ENCODE assay signal across 27 cellular contexts in the genomic region with DNA sequence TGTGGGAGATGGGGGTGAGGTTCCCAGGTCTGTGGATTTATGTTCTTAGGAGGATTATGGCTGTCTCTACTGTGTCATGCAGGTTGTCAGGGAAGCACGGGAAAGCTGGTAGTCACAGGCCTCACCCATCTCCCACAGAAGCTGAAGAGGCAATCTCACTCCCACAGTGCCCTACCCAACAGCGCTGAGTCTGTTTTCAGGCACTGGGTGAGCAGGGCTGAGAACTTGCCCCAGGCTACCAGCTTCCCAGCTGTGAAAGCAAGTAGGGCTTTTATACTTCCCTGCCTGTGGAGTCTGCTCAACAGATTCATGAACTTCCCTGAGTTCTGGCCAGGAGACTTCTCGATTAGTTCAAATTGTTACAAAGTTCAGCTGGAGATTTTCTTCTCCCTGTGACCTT. TPM values are rescaled to one million over a fixed set of nuclear protein-coding genes. Genes with fewer than 3 reads are reported as not detected.
A peak's percentile ranks its signal among the peaks of the same experiment; 100 is the strongest.
DNase-seq lines count a peak whose midpoint lies in the region; FAIRE-seq and TF ChIP-seq lines count a peak whose summit lies in the region.
"Had no signal": no experiment of that assay in that cellular context is flagged by ENCODE, and none has a peak within 500 bp of the region (broad histone marks: within the 10 kb centered on the region; RNA-seq: fewer than 3 reads in every experiment).

No MANE protein-coding gene starts in this region.

- 87% methylated on average over 2 of the region's 3 CpGs; no CpG with 5 or more reads in 1 of the 2 experiments for WGBS in H1 (ENCODE audit: extremely low coverage in 1 of 2, insufficient coverage in 1 of 2, insufficient read length in 1 of 2, insufficient replicate concordance in 2 of 2, low coverage in 1 of 2, low lambda C conversion rate in 2 of 2, missing lambda C conversion rate in 1 of 2), 2 experiments

- H2BK5ac ChIP-seq in H1 (ENCODE audit: low read depth, low read length) = no peak overlapping the region

- H2BK12ac ChIP-seq in H1 (ENCODE audit: low read depth, low read length) = no peak overlapping the region

- TF ChIP-seq CTCF in H1 (IDR thresholded peaks at IDR 0.05; ENCODE audit: control extremely low read depth in 1 of 3, insufficient read depth in 1 of 3, low read depth in 1 of 3, low read length in 3 of 3) (no peak), kidney (IDR thresholded peaks at IDR 0.05; ENCODE audit: borderline replicate concordance, extremely low read depth, insufficient read depth) (no peak)

- H3K36me3 ChIP-seq in SK-N-MC (ENCODE audit: insufficient read depth, low read length) (no peaks in the 10 kb centered on the region), H1 (ENCODE audit: control insufficient read depth in 2 of 4, insufficient read depth in 4 of 4, low read length in 3 of 4) (no peaks in the 10 kb centered on the region), kidney (ENCODE audit: control insufficient read depth in 1 of 2, insufficient read depth in 2 of 2, low read length in 2 of 2) (no peaks in the 10 kb centered on the region)
- H3K36me3 ChIP-seq: BLaER1 treated with 17β-estradiol and CSF1 and Interleukin-3, amounts not matched to agents 10 nM and 100 nM had no signal

- H2AK5ac ChIP-seq in H1 (ENCODE audit: low read depth, low read length) = no peak overlapping the region

- no peaks in the 10 kb centered on the region for H4K20me1 ChIP-seq in H1 (replicated peaks in 1 of 2; ENCODE audit: control insufficient read depth in 1 of 2, insufficient read depth in 2 of 2, low read length in 2 of 2)
- H4K20me1 ChIP-seq: BLaER1 treated with 17β-estradiol and CSF1 and Interleukin-3, amounts not matched to agents 10 nM and 100 nM had no signal

- H2BK120ac ChIP-seq in H1 (replicated peaks; ENCODE audit: low read depth, low read length) = no peak overlapping the region

- no peaks in the 10 kb centered on the region for H3K27me3 ChIP-seq in H1 (replicated peaks in 1 of 4; ENCODE audit: control insufficient read depth in 3 of 4, extremely low read depth in 1 of 4, insufficient read depth in 3 of 4, low read length in 3 of 4)
- H3K27me3 ChIP-seq: BLaER1 treated with 17β-estradiol and CSF1 and Interleukin-3, amounts not matched to agents 10 nM and 100 nM had no signal

- no peak overlapping the region for H3K4ac ChIP-seq in H1 (replicated peaks; ENCODE audit: insufficient read length, low read depth, low read length)

- no peak overlapping the region for H2BK20ac ChIP-seq in H1 (ENCODE audit: low read length)

- no peak for TF ChIP-seq POLR2A in H1 (IDR thresholded peaks at IDR 0.05; ENCODE audit: control extremely low read depth in 1 of 2, low read depth in 2 of 2, low read length in 2 of 2)

- no peak overlapping the region for H4K8ac ChIP-seq in H1 (ENCODE audit: extremely low read depth, insufficient read depth, low read length)

- H3K23me2 ChIP-seq in H1 (ENCODE audit: low read depth, low read length) = no peaks in the 10 kb centered on the region

- no peak for TF ChIP-seq RAD21 in H1 (IDR thresholded peaks at IDR 0.05 in 1 of 2, conservative IDR thresholded peaks at IDR 0.05 in 1 of 2; ENCODE audit: low read depth in 2 of 2, low read length in 2 of 2)

- peak; percentile 10 for DNase-seq in NCI-H82 (lab: John Stamatoyannopoulos, UW)
- peak; percentile 16 for DNase-seq in SK-N-MC (ENCODE audit: low read depth, low spot score)
- no peak for DNase-seq in H1 (ENCODE audit: low read depth in 1 of 2, low spot score in 2 of 2)
- DNase-seq in kidney = peak; percentile 29
- DNase-seq in dedifferentiated amniotic fluid mesenchymal stem cell (ENCODE audit: extremely low spot score) = no peak
- no peak for DNase-seq in activated CD8-positive, alpha-beta memory T cell treated with anti-CD3 and anti-CD28 coated beads for 24 hours
- no peak for DNase-seq in kidney glomerular epithelial cell (lab: John Stamatoyannopoulos, UW)
- DNase-seq: AML-193; CD4-positive, alpha-beta T cell; COR-L47; EL; GOT3; HCEC 1CT; NCI-H1092 treated with DMSO at 0.1 percent for 48 hours; NCI-H1436; NCI-H187; NCI-H2081 treated with DMSO at 0.1 percent for 48 hours; NCI-H2171; NCI-H226; NCI-H510A treated with DMSO at 0.1 percent for 48 hours; NCI-H748 treated with DMSO at 0.1 percent for 48 hours; NK-92 treated with Interleukin-12 subunit alpha and Interleukin-12 subunit beta, amount 100 ng/mL, for 24 hours; SHP77 had no signal

- no peak overlapping the region for H4K91ac ChIP-seq in H1 (replicated peaks; ENCODE audit: insufficient read length, low read length)

- no peak for TF ChIP-seq EP300 in H1 (IDR thresholded peaks at IDR 0.05; ENCODE audit: borderline replicate concordance in 1 of 2, low read depth in 2 of 2, low read length in 2 of 2)

- H2BK15ac ChIP-seq in H1 (ENCODE audit: low read length) = no peak overlapping the region

- POLR2A ChIA-PET in H1 (lab: Charles Lee; ENCODE audit: partially characterized antibody) = no interaction called here

- CTCF ChIA-PET in H1 (lab: Charles Lee; ENCODE audit: partially characterized antibody) = interaction anchor here (0.7 to 3.8 kb wide), 5 partner anchors 13 to 1216 kb away, joined by 3 to 16 read pairs (median 3); no protein-coding TSS in a partner anchor

- no peak overlapping the region for H3K27ac ChIP-seq in SK-N-MC
- no peak overlapping the region for H3K27ac ChIP-seq in H1 (ENCODE audit: low read depth, low read length)
- no peak overlapping the region for H3K27ac ChIP-seq in kidney (ENCODE audit: low read depth in 2 of 2, low read length in 2 of 2)
- H3K27ac ChIP-seq: A549; BLaER1 treated with 17β-estradiol and CSF1 and Interleukin-3, amounts not matched to agents 10 nM and 100 nM; RWPE1 had no signal

- H2AFZ ChIP-seq in H1 (ENCODE audit: low read length) = 0 out of 2 replicates have a peak overlapping the region, but pooled peaks have one; percentile 32

- intact Hi-C loops in kidney (cut with DNase I) = no loop called here

- no peaks in the 10 kb centered on the region for H3K4me1 ChIP-seq in H1 (replicated peaks in 1 of 4; ENCODE audit: control insufficient read depth in 3 of 4, insufficient read depth in 4 of 4, low read length in 3 of 4)
- H3K4me1 ChIP-seq in kidney (ENCODE audit: control insufficient read depth in 1 of 2, insufficient read depth in 1 of 2, low read depth in 1 of 2, low read length in 2 of 2) = no peaks in the 10 kb centered on the region
- H3K4me1 ChIP-seq: A549; BLaER1 treated with 17β-estradiol and CSF1 and Interleukin-3, amounts not matched to agents 10 nM and 100 nM had no signal

- H3K79me1 ChIP-seq in H1 (ENCODE audit: low read depth, low read length) = no peaks in the 10 kb centered on the region

- no peak overlapping the region for H4K5ac ChIP-seq in H1 (ENCODE audit: insufficient read length, low read depth, low read length)

- no peak overlapping the region for H3K9ac ChIP-seq in SK-N-MC (ENCODE audit: insufficient read length)
- H3K9ac ChIP-seq in H1 (replicated peaks in 1 of 4; ENCODE audit: extremely low read depth in 1 of 4, low read depth in 3 of 4, low read length in 3 of 4) = no peak overlapping the region
- no peak overlapping the region for H3K9ac ChIP-seq in kidney (ENCODE audit: low read length in 2 of 2)
- H3K9ac ChIP-seq: BLaER1 treated with 17β-estradiol and CSF1 and Interleukin-3, amounts not matched to agents 10 nM and 100 nM had no signal

- no peak overlapping the region for H3K18ac ChIP-seq in H1 (ENCODE audit: extremely low read depth, low read length)

- H3K9me3 ChIP-seq in SK-N-MC (ENCODE audit: low read depth, low read length) = no peaks in the 10 kb centered on the region
- peaks cover 0 to 4% of the 10 kb centered on the region in 2 experiments; a peak in 1 of 4 replicates for H3K9me3 ChIP-seq in H1 (ENCODE audit: insufficient read depth in 2 of 2, low read depth in 1 of 2, low read length in 1 of 2)
- peaks cover 0 to 5% of the 10 kb centered on the region in 2 donors for H3K9me3 ChIP-seq in kidney (ENCODE audit: control insufficient read depth in 1 of 2, low read length in 2 of 2)
- H3K9me3 ChIP-seq: A549 had no signal

- H3K4me2 ChIP-seq in H1 (ENCODE audit: insufficient read depth in 1 of 2, low read depth in 2 of 2, low read length in 2 of 2) = no peak overlapping the region
- H3K4me2 ChIP-seq: A549; BLaER1 treated with 17β-estradiol and CSF1 and Interleukin-3, amounts not matched to agents 10 nM and 100 nM had no signal

- H3K56ac ChIP-seq in H1 (replicated peaks; ENCODE audit: insufficient read length, low read depth, low read length) = no peak overlapping the region

- no peak overlapping the region for H3K14ac ChIP-seq in H1 (ENCODE audit: insufficient read length)

- no peak for FAIRE-seq in H1 (lab: Jason Lieb, UNC)
- FAIRE-seq in kidney (lab: Jason Lieb, UNC) = no peak
- FAIRE-seq: A549, GM12892 had no signal

- H3K79me2 ChIP-seq in H1 (ENCODE audit: control insufficient read depth in 1 of 2, insufficient read depth in 2 of 2, low read length in 2 of 2) = no peaks in the 10 kb centered on the region

- peak overlapping the region; percentile 38; the same call in 1 of the 2 replicates for H3K4me3 ChIP-seq in SK-N-MC
- no peak overlapping the region for H3K4me3 ChIP-seq in H1 (ENCODE audit: extremely low read depth in 1 of 4, insufficient read depth in 2 of 4, low read depth in 3 of 4, low read length in 4 of 4)
- no peak overlapping the region for H3K4me3 ChIP-seq in kidney (ENCODE audit: low read length in 2 of 2)
- H3K4me3 ChIP-seq: A549; BLaER1 treated with 17β-estradiol and CSF1 and Interleukin-3, amounts not matched to agents 10 nM and 100 nM had no signal

- H3K23ac ChIP-seq in H1 (ENCODE audit: insufficient read length) = no peak overlapping the region

TF ChIP-seq in H1, 55 proteins besides CTCF, POLR2A, EP300 and RAD21 (continues in another document):
- TF ChIP-seq SP1 (IDR thresholded peaks at IDR 0.05; ENCODE audit: low read depth, low read length) (no peak), ASH2L (IDR thresholded peaks at IDR 0.05; ENCODE audit: low read length) (no peak), HDAC6 (IDR thresholded peaks at IDR 0.05; ENCODE audit: low read depth, low read length) (no peak)

RNA-seq across cellular contexts. Expression of gene SNX19, which starts 48.1 kb away (rescaled TPM):
- total RNA-seq in H1 (2021; fragmentation: NEBNext Ultra II Directional; extraction: Animal tissue kit (Norgen Biotek cat#: 25700)) = 22.6 and 25.2 TPM in 2 replicates
- polyA plus RNA-seq in H1 (2011; rRNA removed) = 15.0 and 22.1 TPM in 2 replicates
- polyA plus RNA-seq in H1 (2011; cell fraction: cytosol; rRNA removed) = 13.6 TPM
- polyA plus RNA-seq in H1 (2011; cell fraction: nucleus; rRNA removed) = 36.6 TPM
- polyA plus RNA-seq in H1 (2012, experiment 1 of 2) = 13.1 to 15.9 TPM (median 14.2 TPM) in 4 replicates
- polyA plus RNA-seq in H1 (2012, experiment 2 of 2) = 2.2 TPM
- polyA plus RNA-seq in H1 (2013, experiment 1 of 2) = 24.6 TPM
- 25.1 TPM for polyA plus RNA-seq in H1 (2013, experiment 2 of 2)
- polyA minus RNA-seq in H1 (2011; rRNA and poly(A)+ RNA removed) = 67.1 and 69.1 TPM in 2 replicates
- polyA minus RNA-seq in H1 (2011; cell fraction: cytosol; rRNA and poly(A)+ RNA removed) = 33.2 TPM
- polyA minus RNA-seq in H1 (2011; cell fraction: nucleus; rRNA and poly(A)+ RNA removed) = 86.2 TPM
- total RNA-seq in kidney = 67.5 TPM
- polyA plus RNA-seq in kidney (ENCODE audit: insufficient read depth, low read depth, low replicate concordance) = 16.9 TPM

Comparison
In these comparisons a context has a peak if more than half of its experiments do, and no peak if none do; other contexts are left out.
1. DNase-seq: peak in NCI-H82 (single experiment), SK-N-MC (single experiment) and kidney (single experiment); none in H1 (0 of 2), dedifferentiated amniotic fluid mesenchymal stem cell (single experiment), activated CD8-positive, alpha-beta memory T cell treated with anti-CD3 and anti-CD28 coated beads for 24 hours (single experiment) and kidney glomerular epithelial cell (single experiment).